Comparison of ENCODE assay signal across 8 cellular contexts in genomic region chr2:153519260-153519875, GRCh38. TPM values are rescaled to one million over a fixed set of nuclear protein-coding genes. Genes with fewer than 3 reads are reported as not detected.
DNase-seq lines count a peak whose midpoint lies in the region; FAIRE-seq and TF ChIP-seq lines count a peak whose summit lies in the region.

No MANE protein-coding gene starts in this region.

- no peaks in the 10 kb centered on the region for H3F3A ChIP-seq in SK-N-SH (replicated peaks; ENCODE audit: insufficient read depth)

- intact Hi-C loops in ascending aorta (cut with DNase I): no loop called here

- H3K27me3 ChIP-seq in SK-N-SH (ENCODE audit: insufficient read depth): no peaks in the 10 kb centered on the region
- no peaks in the 10 kb centered on the region for H3K27me3 ChIP-seq in ascending aorta

- CTCF ChIA-PET in SK-N-SH (lab: Yijun Ruan, JAX): interaction anchor here (0.6 to 2.1 kb wide), 21 partner anchors 9 to 1791 kb away, joined by 3 to 10 read pairs (median 4); no protein-coding TSS in a partner anchor

- H3K27ac ChIP-seq in SK-N-SH (ENCODE audit: low read depth in 2 of 2, low read length in 1 of 2): no peak overlapping the region
- H3K27ac ChIP-seq in ascending aorta: no peak overlapping the region

- no peak for FAIRE-seq in GM12891 (lab: Jason Lieb, UNC)

- TF ChIP-seq RAD21 in SK-N-SH (IDR thresholded peaks at IDR 0.05; ENCODE audit: low read length): peak; percentile 76

- WGBS in SK-N-SH (ENCODE audit: low lambda C conversion rate): 0% methylated on average over 1 of the region's 1 CpG

- TF ChIP-seq CTCF in SK-N-SH (IDR thresholded peaks at IDR 0.05) (peak; percentile 93), ascending aorta (IDR thresholded peaks at IDR 0.05) (peak; percentile 15 to 62 (median 61))

- H4K20me1 ChIP-seq in SK-N-SH (ENCODE audit: insufficient read depth): no peaks in the 10 kb centered on the region

- TF ChIP-seq EP300 in SK-N-SH (IDR thresholded peaks at IDR 0.05; ENCODE audit: borderline replicate concordance in 1 of 2, low read depth in 1 of 2, low read length in 1 of 2): no peak

- DNase-seq in NOMO-1 treated with DMSO at 0.1 percent for 48 hours (lab: John Stamatoyannopoulos, UW; ENCODE audit: unreplicated experiment) (peak; percentile 18), NOMO-1 treated with dmso at 0.1 percent for 144 hours (lab: John Stamatoyannopoulos, UW; ENCODE audit: unreplicated experiment) (no peak), LHCN-M2 (ENCODE audit: low read depth) (peak; percentile 43), SK-N-SH (peak; percentile 30), ascending aorta (ENCODE audit: low spot score in 2 of 2) (no peak), iris pigment epithelial cell (ENCODE audit: low read depth) (peak; percentile 39), GM12891 (ENCODE audit: insufficient read length, low spot score) (no peak)
- peak; percentile 52 to 54 for DNase-seq in stimulated activated CD4-positive, alpha-beta T cell treated with anti-CD3 and anti-CD28 coated beads, Interleukin-2, amount 100 ng/mL, for 48 hours

- no peak for TF ChIP-seq POLR2A in GM12891 (IDR thresholded peaks at IDR 0.05; ENCODE audit: low read depth, low read length)

- H3K36me3 ChIP-seq in SK-N-SH (replicated peaks in 1 of 2; ENCODE audit: control insufficient read depth in 1 of 2, insufficient read depth in 2 of 2, low read length in 1 of 2): no peaks in the 10 kb centered on the region
- no peaks in the 10 kb centered on the region for H3K36me3 ChIP-seq in ascending aorta

- H3K4me3 ChIP-seq in SK-N-SH (ENCODE audit: low read depth in 2 of 2, low read length in 1 of 2) (no peak overlapping the region), ascending aorta (no peak overlapping the region)

- H3K9ac ChIP-seq in SK-N-SH: no peak overlapping the region

- H3K9me2 ChIP-seq in SK-N-SH: no peaks in the 10 kb centered on the region

- H3K9me3 ChIP-seq in SK-N-SH (no peaks in the 10 kb centered on the region), ascending aorta (no peaks in the 10 kb centered on the region)

- H2AFZ ChIP-seq in SK-N-SH (ENCODE audit: low read depth): no peak overlapping the region

- H3K4me1 ChIP-seq in SK-N-SH (ENCODE audit: control insufficient read depth in 1 of 2, insufficient read depth in 2 of 2, low read depth in 1 of 2, low read length in 1 of 2): no peaks in the 10 kb centered on the region
- no peaks in the 10 kb centered on the region for H3K4me1 ChIP-seq in ascending aorta

- no peak overlapping the region for H3K4me2 ChIP-seq in SK-N-SH

- POLR2A ChIA-PET in SK-N-SH (lab: Yijun Ruan, JAX): no interaction called here

- H3K79me2 ChIP-seq in SK-N-SH (ENCODE audit: insufficient read depth): no peaks in the 10 kb centered on the region

TF ChIP-seq in SK-N-SH, 30 proteins besides CTCF, POLR2A, EP300 and RAD21:
- TF ChIP-seq SMC3 (IDR thresholded peaks at IDR 0.05; ENCODE audit: low read depth, low read length) (peak; percentile 56), MEF2A (IDR thresholded peaks at IDR 0.05; ENCODE audit: borderline replicate concordance, low read depth) (no peak), NRF1 (IDR thresholded peaks at IDR 0.05; ENCODE audit: low read depth, low read length) (no peak)
TF ChIP-seq in SK-N-SH: peak in this region for 1.

TF ChIP-seq in GM12891, 5 proteins besides CTCF, POLR2A, EP300 and RAD21:
- TF ChIP-seq POU2F2 (IDR thresholded peaks at IDR 0.05; ENCODE audit: low read depth, low read length) (no peak), POLR2AphosphoS5 (IDR thresholded peaks at IDR 0.05; ENCODE audit: low read depth, low read length) (no peak), PAX5 (IDR thresholded peaks at IDR 0.05; ENCODE audit: insufficient read depth, low read length, severe bottlenecking) (no peak), TAF1 (IDR thresholded peaks at IDR 0.05; ENCODE audit: low read depth, low read length) (no peak), SPI1 (IDR thresholded peaks at IDR 0.05; ENCODE audit: low read depth, low read length) (no peak)
TF ChIP-seq in GM12891: peak in this region for 0.

RNA-seq across cellular contexts. Expression of gene RPRM, which starts 40.8 kb away (rescaled TPM):
- total RNA-seq in LHCN-M2 (2014; rRNA removed) (not detected in 2 replicates), ascending aorta (not detected)
- not detected for polyA plus RNA-seq in LHCN-M2 (2012)
- 0.03 and 0.15 TPM in 2 replicates for polyA plus RNA-seq in SK-N-SH (2012; rRNA removed)
- polyA plus RNA-seq in SK-N-SH (2012; cell fraction: cytosol; rRNA removed): 0.07 TPM in 1 of 2 replicates, not detected in the other
- polyA plus RNA-seq in SK-N-SH (2012; cell fraction: nucleus; rRNA removed): 0.06 and 0.07 TPM in 2 replicates
- not detected for polyA plus RNA-seq in GM12891 (2012; ENCODE audit: low read depth, missing spikeins)

Comparison
In these comparisons a context has a peak if more than half of its experiments do, and no peak if none do; other contexts are left out.
1. DNase-seq: peak in NOMO-1 treated with DMSO at 0.1 percent for 48 hours (single experiment), LHCN-M2 (single experiment), SK-N-SH (single experiment), iris pigment epithelial cell (single experiment) and stimulated activated CD4-positive, alpha-beta T cell treated with anti-CD3 and anti-CD28 coated beads, Interleukin-2, amount 100 ng/mL, for 48 hours (2 of 2); none in NOMO-1 treated with dmso at 0.1 percent for 144 hours (single experiment), ascending aorta (0 of 2) and GM12891 (single experiment).